In genomic region chr20:221258-221830, GRCh38 we compare ENCODE assay signal across 41 cellular contexts. TPM values are rescaled to one million over a fixed set of nuclear protein-coding genes. Genes with fewer than 3 reads are reported as not detected.
"Had no signal": no experiment of that assay in that cellular context is flagged by ENCODE, and none has a peak within 500 bp of the region (broad histone marks: within the 10 kb centered on the region; RNA-seq: fewer than 3 reads in every experiment).

No MANE protein-coding gene starts in this region.

- H3K9me3 ChIP-seq: MG63 had no signal

- H3K27me3 ChIP-seq: MG63 had no signal

- H3K4me3 ChIP-seq: MG63 had no signal

- H3K36me3 ChIP-seq: MG63 had no signal

- DNase-seq: Karpas-422, Kasumi-1, MG63, MM.1S, MV-4-11, NCI-H1048, NCI-H1092, NCI-H1092 treated with DMSO at 0.1 percent for 48 hours, NCI-H1105, NCI-H1105 treated with DMSO at 0.1 percent for 48 hours, NCI-H1417, NCI-H1417 treated with DMSO at 0.1 percent for 48 hours, NCI-H1436, NCI-H1436 treated with DMSO at 0.1 percent for 48 hours, NCI-H146, NCI-H1694, NCI-H1694 treated with DMSO at 0.1 percent for 48 hours, NCI-H187, NCI-H187 treated with DMSO at 0.1 percent for 48 hours, NCI-H1930, NCI-H2029, NCI-H2029 treated with DMSO at 0.1 percent for 48 hours, NCI-H2081, NCI-H2081 treated with DMSO at 0.1 percent for 48 hours, NCI-H2107, NCI-H2171, NCI-H2171 treated with DMSO at 0.1 percent for 48 hours, NCI-H2227 treated with DMSO at 0.1 percent for 48 hours, NCI-H226, NCI-H345, NCI-H446, NCI-H446 treated with DMSO at 0.1 percent for 48 hours, NCI-H510A, NCI-H510A treated with DMSO at 0.1 percent for 48 hours, NCI-H524, NCI-H524 treated with DMSO at 0.1 percent for 48 hours, NCI-H526 had no signal

RNA-seq across cellular contexts. Expression of gene DEFB129, which starts 5.7 kb away (rescaled TPM):
- total RNA-seq: LHCN-M2, MCF 10A, NCI-H460 had no signal

RNA-seq across cellular contexts. Expression of gene DEFB128, which starts 31.8 kb away (rescaled TPM):
- total RNA-seq: LHCN-M2, M059J, MCF 10A, NCI-H460 had no signal

RNA-seq across cellular contexts. Expression of gene DEFB132, which starts 36.2 kb away (rescaled TPM):
- total RNA-seq: LHCN-M2, MCF 10A, NCI-H460 had no signal
